Comparison of ENCODE assay signal across 1 cellular context in the genomic region with DNA sequence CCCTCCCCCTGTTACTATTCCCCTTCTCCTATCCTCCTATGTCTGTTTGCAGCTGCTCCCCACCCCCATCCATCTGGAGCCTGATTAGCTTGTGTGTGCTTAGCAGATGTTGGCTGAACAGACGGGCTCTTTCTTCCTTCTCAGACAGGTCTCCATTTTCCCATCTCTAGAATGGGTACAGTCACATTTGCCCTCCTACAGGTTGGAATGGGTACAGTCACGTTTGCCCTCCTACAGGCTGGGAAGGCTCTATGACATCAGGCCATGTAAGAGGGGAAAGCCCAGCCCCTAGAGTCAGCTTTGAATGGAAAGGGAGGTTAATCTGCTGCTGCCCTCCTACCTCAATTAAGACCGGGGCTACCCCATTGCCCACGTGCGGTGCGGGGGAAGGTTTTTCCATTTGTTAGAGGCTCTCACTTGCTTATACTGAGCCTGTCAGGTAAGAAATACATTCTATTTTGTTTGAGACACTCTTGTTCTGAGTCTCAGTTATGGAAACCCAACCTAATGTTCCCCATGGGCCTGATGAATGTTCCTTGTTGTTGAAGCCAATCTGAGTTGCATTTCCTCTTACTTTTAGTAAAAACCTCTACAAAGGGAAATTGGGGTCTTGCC.
TF ChIP-seq lines count a peak whose summit lies in the region.

No MANE protein-coding gene starts in this region.

TF ChIP-seq in GM12878, 131 proteins besides CTCF, POLR2A, EP300 and RAD21 (continued from another document):
- TF ChIP-seq BCLAF1 (IDR thresholded peaks at IDR 0.05) (no peak), FOXM1 (IDR thresholded peaks at IDR 0.05; ENCODE audit: low read depth, low read length) (peak; percentile 34; the same call in 1 of the 2 replicates), RUNX3 (IDR thresholded peaks at IDR 0.05; ENCODE audit: low read length) (peak; percentile 64), CREB1 (IDR thresholded peaks at IDR 0.05; ENCODE audit: low read depth) (peak; percentile 86), CBFB (IDR thresholded peaks at IDR 0.05; ENCODE audit: low read depth) (peak; percentile 22; the same call in 1 of the 2 replicates), BCL3 (IDR thresholded peaks at IDR 0.05; ENCODE audit: borderline replicate concordance, insufficient read depth, low read depth, low read length, poor library complexity, severe bottlenecking) (peak; percentile 65), EZH2 (IDR thresholded peaks at IDR 0.05; ENCODE audit: borderline replicate concordance, control insufficient read depth, low read depth, low read length) (no peak), DPF2 (IDR thresholded peaks at IDR 0.05) (peak; percentile 73), BHLHE40 (IDR thresholded peaks at IDR 0.05; ENCODE audit: borderline replicate concordance in 1 of 2, low read depth in 2 of 2, low read length in 1 of 2) (peak; percentile 95 to 96), HDAC2 (IDR thresholded peaks at IDR 0.05) (no peak), SKIL (IDR thresholded peaks at IDR 0.05; ENCODE audit: low read depth, poor library complexity, severe bottlenecking) (peak; percentile 85), HDAC6 (IDR thresholded peaks at IDR 0.05; ENCODE audit: unreplicated experiment) (no peak), JUND (IDR thresholded peaks at IDR 0.05; ENCODE audit: low read depth, low read length) (0 out of 2 replicates have a peak, but pooled peaks have one; percentile 12), KDM1A (IDR thresholded peaks at IDR 0.05; ENCODE audit: borderline replicate concordance) (0 out of 2 replicates have a peak, but pooled peaks have one; percentile 63), ATF2 (IDR thresholded peaks at IDR 0.05; ENCODE audit: low read length) (peak; percentile 64; the same call in 1 of the 2 replicates), EED (IDR thresholded peaks at IDR 0.05; ENCODE audit: low read depth) (peak; percentile 82), PAX8 (IDR thresholded peaks at IDR 0.05) (no peak), YBX1 (IDR thresholded peaks at IDR 0.05) (no peak), ETV6 (conservative IDR thresholded peaks at IDR 0.05 in 1 of 2, IDR thresholded peaks at IDR 0.05 in 1 of 2; ENCODE audit: borderline replicate concordance in 1 of 2, low read depth in 1 of 2) (peak in 1 of 2 experiments; percentile 59; a peak in 2 of 4 replicates), HCFC1 (IDR thresholded peaks at IDR 0.05; ENCODE audit: low read length) (no peak), E2F4 (IDR thresholded peaks at IDR 0.05; ENCODE audit: low read depth, low read length) (no peak), ZNF384 (IDR thresholded peaks at IDR 0.05; ENCODE audit: borderline replicate concordance, low read depth, low read length) (no peak), EGR1 (IDR thresholded peaks at IDR 0.05; ENCODE audit: borderline replicate concordance in 1 of 2, low read depth in 2 of 2, low read length in 2 of 2) (peak in 1 of 2 experiments; percentile 79; a peak in 2 of 3 replicates), SMAD1 (IDR thresholded peaks at IDR 0.05; ENCODE audit: low read depth, partially characterized antibody) (no peak)
